1 cellular context compared by ENCODE assay signal in the genomic region with DNA sequence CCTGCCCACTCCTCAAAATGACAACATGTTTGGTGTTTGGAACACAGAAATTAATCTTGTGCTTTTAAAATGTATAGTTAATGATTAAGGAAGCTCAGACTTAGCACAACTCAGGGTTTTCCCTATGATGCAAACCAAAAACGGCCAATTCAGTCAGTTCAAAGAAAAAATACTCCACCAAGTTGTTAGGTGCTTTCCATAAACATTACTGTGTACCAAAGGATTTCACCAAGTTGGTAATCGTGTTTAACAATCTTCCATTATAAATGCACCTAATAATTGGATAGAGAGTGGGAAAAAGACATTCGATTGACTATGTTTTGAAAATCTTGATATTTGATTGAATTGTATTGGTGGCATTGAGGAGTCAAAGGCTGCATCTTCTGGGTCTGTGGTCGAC.
TF ChIP-seq lines count a peak whose summit lies in the region.

No MANE protein-coding gene starts in this region.

TF ChIP-seq in GM12878, 131 proteins besides CTCF, POLR2A, EP300 and RAD21 (continued from another document):
- TF ChIP-seq NRF1 (conservative IDR thresholded peaks at IDR 0.05; ENCODE audit: low read depth, low read length) (no peak), ESRRA (IDR thresholded peaks at IDR 0.05; ENCODE audit: low read length) (no peak), ZSCAN29 (IDR thresholded peaks at IDR 0.05) (0 out of 2 replicates have a peak, but pooled peaks have one; percentile 26), E2F8 (IDR thresholded peaks at IDR 0.05; ENCODE audit: low read depth, partially characterized antibody) (no peak), NFIC (IDR thresholded peaks at IDR 0.05; ENCODE audit: low read depth, low read length) (peak; percentile 83), MEF2B (IDR thresholded peaks at IDR 0.05; ENCODE audit: partially characterized antibody, poor library complexity, severe bottlenecking) (no peak), ZNF207 (IDR thresholded peaks at IDR 0.05; ENCODE audit: borderline replicate concordance) (no peak), YY1 (IDR thresholded peaks at IDR 0.05; ENCODE audit: low read depth, low read length) (no peak), ZNF217 (IDR thresholded peaks at IDR 0.05) (no peak), FOXM1 (IDR thresholded peaks at IDR 0.05; ENCODE audit: low read depth, low read length) (peak; percentile 55; the same call in 1 of the 2 replicates), BACH1 (IDR thresholded peaks at IDR 0.05; ENCODE audit: borderline replicate concordance) (no peak), POLR2AphosphoS2 (IDR thresholded peaks at IDR 0.05; ENCODE audit: low read depth, low read length) (no peak), LARP7 (IDR thresholded peaks at IDR 0.05) (no peak), CEBPZ (IDR thresholded peaks at IDR 0.05; ENCODE audit: low read depth, low read length) (no peak), HCFC1 (IDR thresholded peaks at IDR 0.05; ENCODE audit: low read length) (no peak), SIN3A (IDR thresholded peaks at IDR 0.05; ENCODE audit: low read depth, low read length) (no peak), PML (IDR thresholded peaks at IDR 0.05; ENCODE audit: low read length) (no peak), SMARCA5 (IDR thresholded peaks at IDR 0.05) (no peak), TBL1XR1 (IDR thresholded peaks at IDR 0.05; ENCODE audit: low read depth, low read length) (no peak)
- TF ChIP-seq, protein P1, sequence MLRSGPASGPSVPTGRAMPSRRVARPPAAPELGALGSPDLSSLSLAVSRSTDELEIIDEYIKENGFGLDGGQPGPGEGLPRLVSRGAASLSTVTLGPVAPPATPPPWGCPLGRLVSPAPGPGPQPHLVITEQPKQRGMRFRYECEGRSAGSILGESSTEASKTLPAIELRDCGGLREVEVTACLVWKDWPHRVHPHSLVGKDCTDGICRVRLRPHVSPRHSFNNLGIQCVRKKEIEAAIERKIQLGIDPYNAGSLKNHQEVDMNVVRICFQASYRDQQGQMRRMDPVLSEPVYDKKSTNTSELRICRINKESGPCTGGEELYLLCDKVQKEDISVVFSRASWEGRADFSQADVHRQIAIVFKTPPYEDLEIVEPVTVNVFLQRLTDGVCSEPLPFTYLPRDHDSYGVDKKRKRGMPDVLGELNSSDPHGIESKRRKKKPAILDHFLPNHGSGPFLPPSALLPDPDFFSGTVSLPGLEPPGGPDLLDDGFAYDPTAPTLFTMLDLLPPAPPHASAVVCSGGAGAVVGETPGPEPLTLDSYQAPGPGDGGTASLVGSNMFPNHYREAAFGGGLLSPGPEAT (IDR thresholded peaks at IDR 0.05; ENCODE audit: low read depth), result peak; percentile 96
- TF ChIP-seq, protein P2, sequence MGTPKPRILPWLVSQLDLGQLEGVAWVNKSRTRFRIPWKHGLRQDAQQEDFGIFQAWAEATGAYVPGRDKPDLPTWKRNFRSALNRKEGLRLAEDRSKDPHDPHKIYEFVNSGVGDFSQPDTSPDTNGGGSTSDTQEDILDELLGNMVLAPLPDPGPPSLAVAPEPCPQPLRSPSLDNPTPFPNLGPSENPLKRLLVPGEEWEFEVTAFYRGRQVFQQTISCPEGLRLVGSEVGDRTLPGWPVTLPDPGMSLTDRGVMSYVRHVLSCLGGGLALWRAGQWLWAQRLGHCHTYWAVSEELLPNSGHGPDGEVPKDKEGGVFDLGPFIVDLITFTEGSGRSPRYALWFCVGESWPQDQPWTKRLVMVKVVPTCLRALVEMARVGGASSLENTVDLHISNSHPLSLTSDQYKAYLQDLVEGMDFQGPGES (IDR thresholded peaks at IDR 0.05), result no peak
TF ChIP-seq in GM12878: peak in this region for 24.
